In the genomic region with DNA sequence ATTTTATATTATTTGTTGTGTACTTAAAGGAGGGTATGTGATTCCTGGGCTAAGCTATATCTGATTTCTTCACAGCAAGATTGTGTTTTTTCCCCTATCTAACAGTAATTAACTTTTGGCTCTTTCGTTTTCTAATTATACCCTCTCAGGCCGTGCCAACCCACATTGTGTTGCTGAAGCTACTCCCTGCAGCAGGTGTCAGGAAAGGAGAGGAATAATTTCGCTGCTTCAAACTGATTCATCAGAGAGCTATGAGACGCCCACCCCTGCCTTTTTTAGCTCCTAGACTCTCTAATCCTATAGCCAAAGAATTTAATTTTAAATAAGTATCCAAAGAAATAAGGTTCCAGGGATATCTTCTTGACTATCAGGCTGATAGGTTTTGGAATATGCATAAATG, we compare ENCODE assay signal across 15 cellular contexts.
"Had no signal": no experiment of that assay in that cellular context is flagged by ENCODE, and none has a peak within 500 bp of the region (broad histone marks: within the 10 kb centered on the region; RNA-seq: fewer than 3 reads in every experiment).

No MANE protein-coding gene starts in this region.

- H3K27ac ChIP-seq: esophagus muscularis mucosa, neutrophil, testis had no signal

- ATAC-seq: activated T-cell treated with anti-CD3 and anti-CD28 coated beads, Interleukin-2, amount 50 U/mL, for 4 hours; sciatic nerve; stimulated activated naive CD8-positive, alpha-beta T cell treated with anti-CD3 and anti-CD28 coated beads, Interleukin-15, Interleukin-2, amounts not matched to agents 100 U/mL and 50 U/mL, for 24 hours; T-cell had no signal

- H3K27me3 ChIP-seq: esophagus muscularis mucosa, neutrophil, testis had no signal

- H3K4me3 ChIP-seq: esophagus muscularis mucosa, testis had no signal

- H3K9me3 ChIP-seq: esophagus muscularis mucosa, neutrophil, testis had no signal

- H3K4me1 ChIP-seq: testis had no signal

- H3K36me3 ChIP-seq: neutrophil had no signal

- DNase-seq: activated CD4-positive, alpha-beta memory T cell treated with anti-CD3 and anti-CD28 coated beads for 36 hours; activated CD4-positive, alpha-beta T cell treated with anti-CD3 and anti-CD28 coated beads for 1 hour; activated gamma-delta T cell treated with Interleukin-2 at 50 U/mL for 16 hours; activated naive CD8-positive, alpha-beta T cell treated with anti-CD3 and anti-CD28 coated beads, Interleukin-2, amount 10 ng/mL, durations not matched to agents 7 days and 5 days; activated T-cell treated with anti-CD3 and anti-CD28 coated beads, Interleukin-2, amount 50 U/mL, for 4 hours; islet precursor cell; naive B cell; stimulated activated CD4-positive, alpha-beta T cell treated with anti-CD3 and anti-CD28 coated beads, Interleukin-2, amount 100 ng/mL, for 48 hours; stimulated activated naive CD8-positive, alpha-beta T cell treated with anti-CD3 and anti-CD28 coated beads, Interleukin-15, Interleukin-2, amounts not matched to agents 100 U/mL and 50 U/mL, for 24 hours; T-cell; T1000; testis had no signal
